1 cellular context compared by ENCODE assay signal in the genomic region with DNA sequence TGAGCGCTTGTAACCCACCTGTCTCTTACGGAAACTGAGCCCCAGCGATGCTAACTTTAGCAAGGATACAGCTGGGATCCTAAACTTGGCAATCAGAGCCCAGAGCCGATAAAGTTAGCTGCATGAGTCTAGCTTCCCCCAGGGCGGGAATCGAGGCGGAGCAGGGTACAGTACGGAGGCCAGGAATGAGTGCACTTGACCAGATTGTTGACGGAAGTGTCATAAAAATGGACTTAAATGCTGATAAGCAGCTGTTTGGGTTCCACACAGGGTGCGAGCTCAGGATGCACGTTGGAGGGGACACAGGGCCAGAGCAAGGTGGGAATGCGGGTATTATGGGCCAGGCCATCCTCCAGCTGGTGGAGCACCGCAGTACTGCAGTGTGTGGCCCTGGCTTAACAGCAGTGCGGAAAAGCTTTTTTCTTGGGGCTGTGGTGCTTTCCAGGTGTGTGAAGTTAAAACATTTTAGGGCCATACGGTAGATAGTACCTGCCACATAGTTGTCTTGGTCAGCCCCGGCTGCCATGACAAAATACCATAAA.
TF ChIP-seq lines count a peak whose summit lies in the region.
"Not testable (repeated sequence)": the region's sequence is repeated elsewhere in the genome, so short reads cannot be mapped to it uniquely, and the experiment has no call there.

No MANE protein-coding gene starts in this region.

TF ChIP-seq in HepG2, 621 proteins besides CTCF, POLR2A, EP300 and RAD21 (continues in another document):
- TF ChIP-seq TBX2 (CRISPR knock-in tag; IDR thresholded peaks at IDR 0.05; ENCODE audit: borderline replicate concordance) (0 out of 2 replicates have a peak, but pooled peaks have one; percentile 36), SOX6 (CRISPR knock-in tag; IDR thresholded peaks at IDR 0.05) (peak; percentile 26; the same call in 1 of the 2 replicates), TEAD2 (CRISPR knock-in tag; IDR thresholded peaks at IDR 0.05) (0 out of 2 replicates have a peak, but pooled peaks have one; percentile 26), ZFP1 (CRISPR knock-in tag; IDR thresholded peaks at IDR 0.05) (0 out of 2 replicates have a peak, but pooled peaks have one; percentile 14), PAXIP1 (CRISPR knock-in tag; conservative IDR thresholded peaks at IDR 0.05) (0 out of 2 replicates have a peak, but pooled peaks have one; percentile 3), STAG1 (CRISPR knock-in tag; IDR thresholded peaks at IDR 0.05) (0 out of 2 replicates have a peak, but pooled peaks have one; percentile 5), ZNF607 (CRISPR knock-in tag; IDR thresholded peaks at IDR 0.05; ENCODE audit: borderline replicate concordance) (peak; percentile 75; the same call in 1 of the 2 replicates), RXRB (CRISPR knock-in tag; IDR thresholded peaks at IDR 0.05; ENCODE audit: borderline replicate concordance) (0 out of 2 replicates have a peak, but pooled peaks have one; percentile 2), TBX3 (IDR thresholded peaks at IDR 0.05; ENCODE audit: borderline replicate concordance) (0 out of 2 replicates have a peak, but pooled peaks have one; percentile 22), ZIK1 (CRISPR knock-in tag; IDR thresholded peaks at IDR 0.05; ENCODE audit: borderline replicate concordance, low read depth) (0 out of 2 replicates have a peak, but pooled peaks have one; percentile 15), TP53 (CRISPR knock-in tag; conservative IDR thresholded peaks at IDR 0.05) (peak; percentile 8; the same call in 1 of the 2 replicates), ZBTB7A (CRISPR knock-in tag; IDR thresholded peaks at IDR 0.05) (0 out of 2 replicates have a peak, but pooled peaks have one; percentile 46), ZNF441 (CRISPR knock-in tag; IDR thresholded peaks at IDR 0.05; ENCODE audit: borderline replicate concordance) (0 out of 2 replicates have a peak, but pooled peaks have one; percentile 36), CCDC6 (CRISPR knock-in tag; IDR thresholded peaks at IDR 0.05) (peak; percentile 49; the same call in 1 of the 2 replicates), ZNF317 (CRISPR knock-in tag; IDR thresholded peaks at IDR 0.05) (0 out of 2 replicates have a peak, but pooled peaks have one; percentile 31), ZNF263 (CRISPR knock-in tag; IDR thresholded peaks at IDR 0.05) (peak; percentile 37), SAP130 (CRISPR knock-in tag; IDR thresholded peaks at IDR 0.05; ENCODE audit: low read depth) (peak; percentile 14), ZNF501 (CRISPR knock-in tag; IDR thresholded peaks at IDR 0.05) (peak; percentile 48; the same call in 1 of the 2 replicates), ZNF772 (CRISPR knock-in tag; IDR thresholded peaks at IDR 0.05) (0 out of 2 replicates have a peak, but pooled peaks have one; percentile 46), ZFX (CRISPR knock-in tag; IDR thresholded peaks at IDR 0.05; ENCODE audit: low read depth) (peak; percentile 71; the same call in 1 of the 2 replicates), DMAP1 (CRISPR knock-in tag; IDR thresholded peaks at IDR 0.05) (peak; percentile 62), ZNF564 (CRISPR knock-in tag; IDR thresholded peaks at IDR 0.05) (0 out of 2 replicates have a peak, but pooled peaks have one; percentile 11), PITX1 (CRISPR knock-in tag; IDR thresholded peaks at IDR 0.05) (0 out of 2 replicates have a peak, but pooled peaks have one; percentile 6), GATAD2A (CRISPR knock-in tag; IDR thresholded peaks at IDR 0.05) (0 out of 2 replicates have a peak, but pooled peaks have one; percentile 13), ZNF687 (CRISPR knock-in tag; IDR thresholded peaks at IDR 0.05) (peak; percentile 51; the same call in 1 of the 2 replicates), XBP1 (CRISPR knock-in tag; IDR thresholded peaks at IDR 0.05) (0 out of 2 replicates have a peak, but pooled peaks have one; percentile 3), ZFY (CRISPR knock-in tag; IDR thresholded peaks at IDR 0.05) (peak; percentile 78), ZSCAN25 (CRISPR knock-in tag; IDR thresholded peaks at IDR 0.05) (0 out of 2 replicates have a peak, but pooled peaks have one; percentile 6), TFDP1 (CRISPR knock-in tag; IDR thresholded peaks at IDR 0.05; ENCODE audit: borderline replicate concordance) (0 out of 2 replicates have a peak, but pooled peaks have one; percentile 18), PHF21A (CRISPR knock-in tag; IDR thresholded peaks at IDR 0.05) (0 out of 2 replicates have a peak, but pooled peaks have one; percentile 0), ELF3 (CRISPR knock-in tag; IDR thresholded peaks at IDR 0.05) (0 out of 2 replicates have a peak, but pooled peaks have one; percentile 6)
- not testable (repeated sequence) for TF ChIP-seq SOX6 (IDR thresholded peaks at IDR 0.05)
- TF ChIP-seq, protein P1, sequence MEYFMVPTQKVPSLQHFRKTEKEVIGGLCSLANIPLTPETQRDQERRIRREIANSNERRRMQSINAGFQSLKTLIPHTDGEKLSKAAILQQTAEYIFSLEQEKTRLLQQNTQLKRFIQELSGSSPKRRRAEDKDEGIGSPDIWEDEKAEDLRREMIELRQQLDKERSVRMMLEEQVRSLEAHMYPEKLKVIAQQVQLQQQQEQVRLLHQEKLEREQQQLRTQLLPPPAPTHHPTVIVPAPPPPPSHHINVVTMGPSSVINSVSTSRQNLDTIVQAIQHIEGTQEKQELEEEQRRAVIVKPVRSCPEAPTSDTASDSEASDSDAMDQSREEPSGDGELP (IDR thresholded peaks at IDR 0.05; ENCODE audit: borderline replicate concordance, low read depth): peak; percentile 43; the same call in 1 of the 2 replicates
- TF ChIP-seq, protein P2, sequence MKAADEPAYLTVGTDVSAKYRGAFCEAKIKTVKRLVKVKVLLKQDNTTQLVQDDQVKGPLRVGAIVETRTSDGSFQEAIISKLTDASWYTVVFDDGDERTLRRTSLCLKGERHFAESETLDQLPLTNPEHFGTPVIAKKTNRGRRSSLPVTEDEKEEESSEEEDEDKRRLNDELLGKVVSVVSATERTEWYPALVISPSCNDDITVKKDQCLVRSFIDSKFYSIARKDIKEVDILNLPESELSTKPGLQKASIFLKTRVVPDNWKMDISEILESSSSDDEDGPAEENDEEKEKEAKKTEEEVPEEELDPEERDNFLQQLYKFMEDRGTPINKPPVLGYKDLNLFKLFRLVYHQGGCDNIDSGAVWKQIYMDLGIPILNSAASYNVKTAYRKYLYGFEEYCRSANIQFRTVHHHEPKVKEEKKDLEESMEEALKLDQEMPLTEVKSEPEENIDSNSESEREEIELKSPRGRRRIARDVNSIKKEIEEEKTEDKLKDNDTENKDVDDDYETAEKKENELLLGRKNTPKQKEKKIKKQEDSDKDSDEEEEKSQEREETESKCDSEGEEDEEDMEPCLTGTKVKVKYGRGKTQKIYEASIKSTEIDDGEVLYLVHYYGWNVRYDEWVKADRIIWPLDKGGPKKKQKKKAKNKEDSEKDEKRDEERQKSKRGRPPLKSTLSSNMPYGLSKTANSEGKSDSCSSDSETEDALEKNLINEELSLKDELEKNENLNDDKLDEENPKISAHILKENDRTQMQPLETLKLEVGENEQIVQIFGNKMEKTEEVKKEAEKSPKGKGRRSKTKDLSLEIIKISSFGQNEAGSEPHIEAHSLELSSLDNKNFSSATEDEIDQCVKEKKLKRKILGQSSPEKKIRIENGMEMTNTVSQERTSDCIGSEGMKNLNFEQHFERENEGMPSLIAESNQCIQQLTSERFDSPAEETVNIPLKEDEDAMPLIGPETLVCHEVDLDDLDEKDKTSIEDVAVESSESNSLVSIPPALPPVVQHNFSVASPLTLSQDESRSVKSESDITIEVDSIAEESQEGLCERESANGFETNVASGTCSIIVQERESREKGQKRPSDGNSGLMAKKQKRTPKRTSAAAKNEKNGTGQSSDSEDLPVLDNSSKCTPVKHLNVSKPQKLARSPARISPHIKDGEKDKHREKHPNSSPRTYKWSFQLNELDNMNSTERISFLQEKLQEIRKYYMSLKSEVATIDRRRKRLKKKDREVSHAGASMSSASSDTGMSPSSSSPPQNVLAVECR (CRISPR knock-in tag; IDR thresholded peaks at IDR 0.05; ENCODE audit: borderline replicate concordance): peak; percentile 14
- TF ChIP-seq, protein P3, sequence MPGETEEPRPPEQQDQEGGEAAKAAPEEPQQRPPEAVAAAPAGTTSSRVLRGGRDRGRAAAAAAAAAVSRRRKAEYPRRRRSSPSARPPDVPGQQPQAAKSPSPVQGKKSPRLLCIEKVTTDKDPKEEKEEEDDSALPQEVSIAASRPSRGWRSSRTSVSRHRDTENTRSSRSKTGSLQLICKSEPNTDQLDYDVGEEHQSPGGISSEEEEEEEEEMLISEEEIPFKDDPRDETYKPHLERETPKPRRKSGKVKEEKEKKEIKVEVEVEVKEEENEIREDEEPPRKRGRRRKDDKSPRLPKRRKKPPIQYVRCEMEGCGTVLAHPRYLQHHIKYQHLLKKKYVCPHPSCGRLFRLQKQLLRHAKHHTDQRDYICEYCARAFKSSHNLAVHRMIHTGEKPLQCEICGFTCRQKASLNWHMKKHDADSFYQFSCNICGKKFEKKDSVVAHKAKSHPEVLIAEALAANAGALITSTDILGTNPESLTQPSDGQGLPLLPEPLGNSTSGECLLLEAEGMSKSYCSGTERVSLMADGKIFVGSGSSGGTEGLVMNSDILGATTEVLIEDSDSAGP (CRISPR knock-in tag; IDR thresholded peaks at IDR 0.05; ENCODE audit: borderline replicate concordance): peak; percentile 11; the same call in 1 of the 2 replicates
- TF ChIP-seq, protein P4, sequence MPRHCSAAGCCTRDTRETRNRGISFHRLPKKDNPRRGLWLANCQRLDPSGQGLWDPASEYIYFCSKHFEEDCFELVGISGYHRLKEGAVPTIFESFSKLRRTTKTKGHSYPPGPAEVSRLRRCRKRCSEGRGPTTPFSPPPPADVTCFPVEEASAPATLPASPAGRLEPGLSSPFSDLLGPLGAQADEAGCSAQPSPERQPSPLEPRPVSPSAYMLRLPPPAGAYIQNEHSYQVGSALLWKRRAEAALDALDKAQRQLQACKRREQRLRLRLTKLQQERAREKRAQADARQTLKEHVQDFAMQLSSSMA (CRISPR knock-in tag; IDR thresholded peaks at IDR 0.05): peak; percentile 79; the same call in 1 of the 2 replicates
- TF ChIP-seq, protein P5, sequence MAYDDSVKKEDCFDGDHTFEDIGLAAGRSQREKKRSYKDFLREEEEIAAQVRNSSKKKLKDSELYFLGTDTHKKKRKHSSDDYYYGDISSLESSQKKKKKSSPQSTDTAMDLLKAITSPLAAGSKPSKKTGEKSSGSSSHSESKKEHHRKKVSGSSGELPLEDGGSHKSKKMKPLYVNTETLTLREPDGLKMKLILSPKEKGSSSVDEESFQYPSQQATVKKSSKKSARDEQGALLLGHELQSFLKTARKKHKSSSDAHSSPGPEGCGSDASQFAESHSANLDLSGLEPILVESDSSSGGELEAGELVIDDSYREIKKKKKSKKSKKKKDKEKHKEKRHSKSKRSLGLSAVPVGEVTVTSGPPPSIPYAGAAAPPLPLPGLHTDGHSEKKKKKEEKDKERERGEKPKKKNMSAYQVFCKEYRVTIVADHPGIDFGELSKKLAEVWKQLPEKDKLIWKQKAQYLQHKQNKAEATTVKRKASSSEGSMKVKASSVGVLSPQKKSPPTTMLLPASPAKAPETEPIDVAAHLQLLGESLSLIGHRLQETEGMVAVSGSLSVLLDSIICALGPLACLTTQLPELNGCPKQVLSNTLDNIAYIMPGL (CRISPR knock-in tag; IDR thresholded peaks at IDR 0.05; ENCODE audit: borderline replicate concordance in 1 of 2, low read depth in 1 of 2): peak in 1 of 2 experiments; percentile 6; a peak in 1 of 4 replicates
